13 cellular contexts compared by ENCODE assay signal in genomic region chr6:11412011-11412424, GRCh38.
DNase-seq lines count a peak whose midpoint lies in the region; ATAC-seq and TF ChIP-seq lines count a peak whose summit lies in the region.
"Had no signal": no experiment of that assay in that cellular context is flagged by ENCODE, and none has a peak within 500 bp of the region (broad histone marks: within the 10 kb centered on the region; RNA-seq: fewer than 3 reads in every experiment).

No MANE protein-coding gene starts in this region.

- no peaks in the 10 kb centered on the region for H3F3A ChIP-seq in GM23338 (replicated peaks; ENCODE audit: low read depth)

- no peaks in the 10 kb centered on the region for H3K27me3 ChIP-seq in A673 (replicated peaks; ENCODE audit: insufficient read depth, low read depth, low read length, poor library complexity)
- no peaks in the 10 kb centered on the region for H3K27me3 ChIP-seq in GM23338 (ENCODE audit: insufficient read depth)
- H3K27me3 ChIP-seq: pancreas had no signal

- no TSS peak for BruUV-seq in A673 (replicated peaks; lab: Mats Ljungman, UMichigan)

- DNase-seq in A673 (ENCODE audit: low spot score) (peak; percentile 35), GM23338 (ENCODE audit: low spot score) (no peak), fibroblast of the conjunctiva (ENCODE audit: low read depth) (peak; percentile 20), NCI-H226 (no peak)
- no peak for DNase-seq in activated CD8-positive, alpha-beta T cell treated with anti-CD3 and anti-CD28 coated beads, Interleukin-2, amount 10 ng/mL, durations not matched to agents 7 days and 5 days
- DNase-seq: activated CD4-positive, alpha-beta T cell treated with anti-CD3 and anti-CD28 coated beads, Interleukin-2, amount 50 U/mL, for 1 hour; NCI-H69; pancreas had no signal

- H3K4me1 Mint-ChIP-seq in GM23338 = no peaks in the 10 kb centered on the region
- H3K4me1 Mint-ChIP-seq in activated CD8-positive, alpha-beta T cell treated with anti-CD3 and anti-CD28 coated beads, Interleukin-2, amount 10 ng/mL, durations not matched to agents 7 days and 5 days (ENCODE audit: low read depth) = peaks cover 52% of the 10 kb centered on the region

- CTCF ChIA-PET in A673 (lab: Charles Lee) = no interaction called here
- CTCF ChIA-PET in activated CD8-positive, alpha-beta T cell treated with anti-CD3 and anti-CD28 coated beads, Interleukin-2, amount 10 ng/mL, durations not matched to agents 7 days and 5 days (lab: Charles Lee) = no interaction called here

- TF ChIP-seq CTCF in A673 (conservative IDR thresholded peaks at IDR 0.05; ENCODE audit: low read depth, low read length) (no peak), GM23338 (conservative IDR thresholded peaks at IDR 0.05; ENCODE audit: low read depth in 2 of 2) (no peak)

- H3K27me3 Mint-ChIP-seq in GM23338 (ENCODE audit: insufficient read depth, low read depth, poor library complexity) = peaks cover 4% of the 10 kb centered on the region
- peaks cover under 1% of the 10 kb centered on the region for H3K27me3 Mint-ChIP-seq in activated CD8-positive, alpha-beta T cell treated with anti-CD3 and anti-CD28 coated beads, Interleukin-2, amount 10 ng/mL, durations not matched to agents 7 days and 5 days (ENCODE audit: low read depth)
- H3K27me3 Mint-ChIP-seq: central memory CD8-positive, alpha-beta T cell had no signal

- no peaks in the 10 kb centered on the region for H3K79me2 ChIP-seq in GM23338 (replicated peaks; ENCODE audit: insufficient read depth)

- no peaks in the 10 kb centered on the region; the same call in 2 of the 3 replicates for H3K36me3 Mint-ChIP-seq in GM23338 (ENCODE audit: low read depth)
- H3K36me3 Mint-ChIP-seq in activated CD8-positive, alpha-beta T cell treated with anti-CD3 and anti-CD28 coated beads, Interleukin-2, amount 10 ng/mL, durations not matched to agents 7 days and 5 days (ENCODE audit: low read depth) = peaks cover 12% of the 10 kb centered on the region

- H3K9me3 Mint-ChIP-seq in GM23338 = peaks cover 6% of the 10 kb centered on the region; the same call in 1 of the 3 replicates
- H3K9me3 Mint-ChIP-seq in activated CD8-positive, alpha-beta T cell treated with anti-CD3 and anti-CD28 coated beads, Interleukin-2, amount 10 ng/mL, durations not matched to agents 7 days and 5 days (ENCODE audit: insufficient read depth) = peaks cover 9% of the 10 kb centered on the region
- H3K9me3 Mint-ChIP-seq: central memory CD8-positive, alpha-beta T cell had no signal

- H3K4me2 ChIP-seq in GM23338 = no peak overlapping the region

- no peaks in the 10 kb centered on the region for H3K9me2 ChIP-seq in GM23338 (ENCODE audit: insufficient read depth)

- peak overlapping the region; percentile 54; the same call in 1 of the 2 replicates for H2AFZ ChIP-seq in GM23338

- POLR2A ChIA-PET in A673 (lab: Charles Lee; ENCODE audit: low non-redundant PET) = no interaction called here
- POLR2A ChIA-PET in activated CD8-positive, alpha-beta T cell treated with anti-CD3 and anti-CD28 coated beads, Interleukin-2, amount 10 ng/mL, durations not matched to agents 7 days and 5 days (lab: Charles Lee) = interaction anchor here (1.4 to 1.6 kb wide), 2 partner anchors 29 to 31 kb away, joined by 6 to 7 read pairs; no protein-coding TSS in a partner anchor

- ATAC-seq in GM23338 (no peak), GM18873 (IDR thresholded peaks at IDR 0.05; ENCODE audit: low FRiP score, unreplicated experiment) (no peak), GM21423 (IDR thresholded peaks at IDR 0.05; ENCODE audit: unreplicated experiment) (no peak), GM18517 (IDR thresholded peaks at IDR 0.05; ENCODE audit: unreplicated experiment) (no peak)
- peak; percentile 13 for ATAC-seq in activated CD8-positive, alpha-beta T cell treated with anti-CD3 and anti-CD28 coated beads, Interleukin-2, amount 10 ng/mL, durations not matched to agents 7 days and 5 days
- ATAC-seq: HepG2 had no signal

- intact Hi-C loops in A673 (cut with micrococcal nuclease; ENCODE audit: unreplicated experiment) = no loop called here

- H3K9me3 ChIP-seq in A673 (ENCODE audit: low read depth, low read length, poor library complexity, severe bottlenecking) = no peaks in the 10 kb centered on the region
- H3K9me3 ChIP-seq: pancreas had no signal

- H3K27ac ChIP-seq in A673 (ENCODE audit: low read depth, low read length, poor library complexity, severe bottlenecking) (no peak overlapping the region), GM23338 (ENCODE audit: low read depth) (no peak overlapping the region)
- H3K27ac ChIP-seq: pancreas had no signal

- no peaks in the 10 kb centered on the region for H4K20me1 ChIP-seq in GM23338 (replicated peaks; ENCODE audit: insufficient read depth)

- no peaks in the 10 kb centered on the region for H3K36me3 ChIP-seq in A673 (ENCODE audit: insufficient read depth, low read length, poor library complexity, severe bottlenecking)
- H3K36me3 ChIP-seq in GM23338 (ENCODE audit: insufficient read depth) = no peaks in the 10 kb centered on the region
- H3K36me3 ChIP-seq: pancreas had no signal

- H3K4me1 ChIP-seq in A673 (ENCODE audit: insufficient read depth, low read length, poor library complexity, severe bottlenecking) (peaks cover 11% of the 10 kb centered on the region), GM23338 (ENCODE audit: insufficient read depth) (no peaks in the 10 kb centered on the region; the same call in 1 of the 2 replicates)
- H3K4me1 ChIP-seq: pancreas had no signal

- no peak overlapping the region for H3K4me3 Mint-ChIP-seq in GM23338
- no peak overlapping the region for H3K4me3 Mint-ChIP-seq in activated CD8-positive, alpha-beta T cell treated with anti-CD3 and anti-CD28 coated beads, Interleukin-2, amount 10 ng/mL, durations not matched to agents 7 days and 5 days
- H3K4me3 Mint-ChIP-seq: central memory CD8-positive, alpha-beta T cell had no signal

- no peak overlapping the region for H3K27ac Mint-ChIP-seq in GM23338
- H3K27ac Mint-ChIP-seq in activated CD8-positive, alpha-beta T cell treated with anti-CD3 and anti-CD28 coated beads, Interleukin-2, amount 10 ng/mL, durations not matched to agents 7 days and 5 days = peak overlapping the region; percentile 66

- H3K4me3 ChIP-seq in A673 (ENCODE audit: low read depth, low read length, poor library complexity, severe bottlenecking) (no peak overlapping the region), GM23338 (no peak overlapping the region)
- H3K4me3 ChIP-seq: pancreas had no signal

TF ChIP-seq in GM23338, 12 proteins besides CTCF, POLR2A, EP300 and RAD21 (continues in another document):
- TF ChIP-seq EZH2phosphoT487 (IDR thresholded peaks at IDR 0.05; ENCODE audit: unreplicated experiment) = no peak
- TF ChIP-seq, protein P1, sequence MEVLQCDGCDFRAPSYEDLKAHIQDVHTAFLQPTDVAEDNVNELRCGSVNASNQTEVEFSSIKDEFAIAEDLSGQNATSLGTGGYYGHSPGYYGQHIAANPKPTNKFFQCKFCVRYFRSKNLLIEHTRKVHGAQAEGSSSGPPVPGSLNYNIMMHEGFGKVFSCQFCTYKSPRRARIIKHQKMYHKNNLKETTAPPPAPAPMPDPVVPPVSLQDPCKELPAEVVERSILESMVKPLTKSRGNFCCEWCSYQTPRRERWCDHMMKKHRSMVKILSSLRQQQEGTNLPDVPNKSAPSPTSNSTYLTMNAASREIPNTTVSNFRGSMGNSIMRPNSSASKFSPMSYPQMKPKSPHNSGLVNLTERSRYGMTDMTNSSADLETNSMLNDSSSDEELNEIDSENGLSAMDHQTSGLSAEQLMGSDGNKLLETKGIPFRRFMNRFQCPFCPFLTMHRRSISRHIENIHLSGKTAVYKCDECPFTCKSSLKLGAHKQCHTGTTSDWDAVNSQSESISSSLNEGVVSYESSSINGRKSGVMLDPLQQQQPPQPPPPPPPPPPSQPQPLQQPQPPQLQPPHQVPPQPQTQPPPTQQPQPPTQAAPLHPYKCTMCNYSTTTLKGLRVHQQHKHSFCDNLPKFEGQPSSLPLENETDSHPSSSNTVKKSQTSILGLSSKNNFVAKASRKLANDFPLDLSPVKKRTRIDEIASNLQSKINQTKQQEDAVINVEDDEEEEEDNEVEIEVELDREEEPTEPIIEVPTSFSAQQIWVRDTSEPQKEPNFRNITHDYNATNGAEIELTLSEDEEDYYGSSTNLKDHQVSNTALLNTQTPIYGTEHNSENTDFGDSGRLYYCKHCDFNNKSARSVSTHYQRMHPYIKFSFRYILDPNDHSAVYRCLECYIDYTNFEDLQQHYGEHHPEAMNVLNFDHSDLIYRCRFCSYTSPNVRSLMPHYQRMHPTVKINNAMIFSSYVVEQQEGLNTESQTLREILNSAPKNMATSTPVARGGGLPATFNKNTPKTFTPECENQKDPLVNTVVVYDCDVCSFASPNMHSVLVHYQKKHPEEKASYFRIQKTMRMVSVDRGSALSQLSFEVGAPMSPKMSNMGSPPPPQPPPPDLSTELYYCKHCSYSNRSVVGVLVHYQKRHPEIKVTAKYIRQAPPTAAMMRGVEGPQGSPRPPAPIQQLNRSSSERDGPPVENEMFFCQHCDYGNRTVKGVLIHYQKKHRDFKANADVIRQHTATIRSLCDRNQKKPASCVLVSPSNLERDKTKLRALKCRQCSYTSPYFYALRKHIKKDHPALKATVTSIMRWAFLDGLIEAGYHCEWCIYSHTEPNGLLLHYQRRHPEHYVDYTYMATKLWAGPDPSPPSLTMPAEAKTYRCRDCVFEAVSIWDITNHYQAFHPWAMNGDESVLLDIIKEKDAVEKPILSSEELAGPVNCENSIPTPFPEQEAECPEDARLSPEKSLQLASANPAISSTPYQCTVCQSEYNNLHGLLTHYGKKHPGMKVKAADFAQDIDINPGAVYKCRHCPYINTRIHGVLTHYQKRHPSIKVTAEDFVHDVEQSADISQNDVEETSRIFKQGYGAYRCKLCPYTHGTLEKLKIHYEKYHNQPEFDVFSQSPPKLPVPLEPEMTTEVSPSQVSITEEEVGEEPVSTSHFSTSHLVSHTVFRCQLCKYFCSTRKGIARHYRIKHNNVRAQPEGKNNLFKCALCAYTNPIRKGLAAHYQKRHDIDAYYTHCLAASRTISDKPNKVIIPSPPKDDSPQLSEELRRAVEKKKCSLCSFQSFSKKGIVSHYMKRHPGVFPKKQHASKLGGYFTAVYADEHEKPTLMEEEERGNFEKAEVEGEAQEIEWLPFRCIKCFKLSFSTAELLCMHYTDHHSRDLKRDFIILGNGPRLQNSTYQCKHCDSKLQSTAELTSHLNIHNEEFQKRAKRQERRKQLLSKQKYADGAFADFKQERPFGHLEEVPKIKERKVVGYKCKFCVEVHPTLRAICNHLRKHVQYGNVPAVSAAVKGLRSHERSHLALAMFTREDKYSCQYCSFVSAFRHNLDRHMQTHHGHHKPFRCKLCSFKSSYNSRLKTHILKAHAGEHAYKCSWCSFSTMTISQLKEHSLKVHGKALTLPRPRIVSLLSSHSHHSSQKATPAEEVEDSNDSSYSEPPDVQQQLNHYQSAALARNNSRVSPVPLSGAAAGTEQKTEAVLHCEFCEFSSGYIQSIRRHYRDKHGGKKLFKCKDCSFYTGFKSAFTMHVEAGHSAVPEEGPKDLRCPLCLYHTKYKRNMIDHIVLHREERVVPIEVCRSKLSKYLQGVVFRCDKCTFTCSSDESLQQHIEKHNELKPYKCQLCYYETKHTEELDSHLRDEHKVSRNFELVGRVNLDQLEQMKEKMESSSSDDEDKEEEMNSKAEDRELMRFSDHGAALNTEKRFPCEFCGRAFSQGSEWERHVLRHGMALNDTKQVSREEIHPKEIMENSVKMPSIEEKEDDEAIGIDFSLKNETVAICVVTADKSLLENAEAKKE (CRISPR knock-in tag; IDR thresholded peaks at IDR 0.05) = no peak

Comparison
In these comparisons a context has a peak if more than half of its experiments do, and no peak if none do; other contexts are left out.
1. DNase-seq: peak in A673 (single experiment) and fibroblast of the conjunctiva (single experiment); none in GM23338 (single experiment), activated CD8-positive, alpha-beta T cell treated with anti-CD3 and anti-CD28 coated beads, Interleukin-2, amount 10 ng/mL, durations not matched to agents 7 days and 5 days (single experiment) and NCI-H226 (single experiment).